ENCODE assay signal across 13 cellular contexts in the genomic region with DNA sequence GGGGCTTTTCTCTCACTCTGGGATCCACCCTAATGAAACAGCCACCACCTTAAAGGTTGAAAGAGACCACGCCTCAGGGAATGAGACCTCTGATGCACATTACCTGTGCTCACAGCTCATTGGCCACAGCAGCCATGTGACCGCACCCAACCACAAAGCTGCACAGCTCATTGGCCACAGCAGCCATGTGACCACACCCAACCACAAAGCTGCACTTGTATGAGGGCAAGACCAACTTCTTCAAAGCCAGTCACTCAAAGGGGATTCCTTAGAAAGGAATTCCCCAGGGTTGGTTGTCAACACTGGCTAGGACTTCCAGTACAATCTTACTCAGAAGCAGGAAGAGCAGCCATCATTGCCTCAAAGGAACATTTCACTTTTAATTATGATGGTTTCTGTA. TPM values are rescaled to one million over a fixed set of nuclear protein-coding genes. Genes with fewer than 3 reads are reported as not detected.
A peak's percentile ranks its signal among the peaks of the same experiment; 100 is the strongest.
DNase-seq lines count a peak whose midpoint lies in the region; ATAC-seq, FAIRE-seq and TF ChIP-seq lines count a peak whose summit lies in the region.
"Had no signal": no experiment of that assay in that cellular context is flagged by ENCODE, and none has a peak within 500 bp of the region (broad histone marks: within the 10 kb centered on the region; RNA-seq: fewer than 3 reads in every experiment).

No MANE protein-coding gene starts in this region.

- no peak overlapping the region for H3K4me3 ChIP-seq in endothelial cell of umbilical vein (replicated peaks in 1 of 3; ENCODE audit: insufficient read depth in 1 of 3, low read depth in 1 of 3, low read length in 3 of 3)
- H3K4me3 ChIP-seq: adrenal gland, esophagus muscularis mucosa, pancreas, SJCRH30 had no signal

- peaks cover 5% of the 10 kb centered on the region for H3K4me1 Mint-ChIP-seq in WTC11
- peaks cover 25% of the 10 kb centered on the region for H3K4me1 Mint-ChIP-seq in stimulated activated naive CD8-positive, alpha-beta T cell treated with anti-CD3 and anti-CD28 coated beads, Interleukin-15, amount 100 ng/mL, for 72 hours

- POLR2A ChIA-PET in WTC11 (lab: Charles Lee) = no interaction called here
- POLR2A ChIA-PET in endothelial cell of umbilical vein (lab: Charles Lee) = no interaction called here

- no peak overlapping the region for H3K4me3 Mint-ChIP-seq in WTC11
- peak overlapping the region; percentile 2 to 40 for H3K4me3 Mint-ChIP-seq in stimulated activated naive CD8-positive, alpha-beta T cell treated with anti-CD3 and anti-CD28 coated beads, Interleukin-15, amount 100 ng/mL, for 72 hours

- no peak overlapping the region for H3K27ac ChIP-seq in endothelial cell of umbilical vein (ENCODE audit: insufficient read depth, low read depth, low read length)
- H3K27ac ChIP-seq: adrenal gland, esophagus muscularis mucosa, pancreas, SJCRH30 had no signal

- FAIRE-seq in endothelial cell of umbilical vein (lab: Jason Lieb, UNC) = no peak
- FAIRE-seq: keratinocyte, pancreas had no signal

- H3K27me3 Mint-ChIP-seq in WTC11 (ENCODE audit: low read depth) = peaks cover 30% of the 10 kb centered on the region
- no peaks in the 10 kb centered on the region for H3K27me3 Mint-ChIP-seq in stimulated activated naive CD8-positive, alpha-beta T cell treated with anti-CD3 and anti-CD28 coated beads, Interleukin-15, amount 100 ng/mL, for 72 hours

- H3K9me1 ChIP-seq in endothelial cell of umbilical vein (replicated peaks; ENCODE audit: control insufficient read depth, extremely low read depth, insufficient read depth, low read length) = no peaks in the 10 kb centered on the region

- no peaks in the 10 kb centered on the region for H3K9me3 ChIP-seq in endothelial cell of umbilical vein (replicated peaks; ENCODE audit: control insufficient read depth, insufficient read depth, low read length)
- H3K9me3 ChIP-seq: adrenal gland, pancreas, SJCRH30 had no signal

- H3K27ac Mint-ChIP-seq in WTC11 = no peak overlapping the region
- H3K27ac Mint-ChIP-seq in stimulated activated naive CD8-positive, alpha-beta T cell treated with anti-CD3 and anti-CD28 coated beads, Interleukin-15, amount 100 ng/mL, for 72 hours = no peak overlapping the region

- intact Hi-C loops in endothelial cell of umbilical vein (cut with micrococcal nuclease) = no loop called here

- peaks cover 42% of the 10 kb centered on the region for H3K9me3 Mint-ChIP-seq in WTC11
- peaks cover 19 to 27% of the 10 kb centered on the region in 2 donors for H3K9me3 Mint-ChIP-seq in stimulated activated naive CD8-positive, alpha-beta T cell treated with anti-CD3 and anti-CD28 coated beads, Interleukin-15, amount 100 ng/mL, for 72 hours

- ATAC-seq in WTC11 (peak; percentile 26; the same call in 1 of the 2 replicates), HG03025 (IDR thresholded peaks at IDR 0.05; ENCODE audit: low FRiP score, unreplicated experiment) (no peak)
- ATAC-seq in stimulated activated naive CD8-positive, alpha-beta T cell treated with anti-CD3 and anti-CD28 coated beads, Interleukin-15, amount 100 ng/mL, for 72 hours = peak; percentile 92

- CTCF ChIA-PET in WTC11 (lab: Charles Lee) = no interaction called here
- CTCF ChIA-PET in endothelial cell of umbilical vein (lab: Charles Lee) = no interaction called here

- no peaks in the 10 kb centered on the region for H3K27me3 ChIP-seq in endothelial cell of umbilical vein (ENCODE audit: control insufficient read depth in 2 of 2, insufficient read depth in 2 of 2, low read length in 2 of 2)
- H3K27me3 ChIP-seq: adrenal gland, esophagus muscularis mucosa, pancreas, SJCRH30 had no signal

- H3K79me2 ChIP-seq in endothelial cell of umbilical vein (ENCODE audit: control insufficient read depth, insufficient read depth, low read length) = no peaks in the 10 kb centered on the region

- no TSS peak for BruUV-seq in endothelial cell of umbilical vein (replicated peaks; lab: Mats Ljungman, UMichigan)

- H2AFZ ChIP-seq in endothelial cell of umbilical vein (ENCODE audit: low read depth, low read length) = no peak overlapping the region

- TF ChIP-seq CTCF in WTC11 (IDR thresholded peaks at IDR 0.05) (no peak), endothelial cell of umbilical vein (IDR thresholded peaks at IDR 0.05; ENCODE audit: extremely low read depth in 1 of 2, insufficient read depth in 1 of 2, low read depth in 1 of 2, low read length in 2 of 2) (no peak)

- dilution Hi-C loops in endothelial cell of umbilical vein (cut with MboI; ENCODE audit: extremely low pct_ligation_motif_present, low sequenced_read_pairs) = no loop called here

- DNase-seq in activated T-cell treated with anti-CD3 and anti-CD28 coated beads for 48 hours (ENCODE audit: low read depth) = peak; percentile 48
- no peak for DNase-seq in activated T-cell treated with anti-CD3 and anti-CD28 coated beads, Interleukin-2, amount 50 U/mL, for 1 hour
- DNase-seq in WTC11 (ENCODE audit: low spot score) = no peak
- no peak for DNase-seq in endothelial cell of umbilical vein (ENCODE audit: low read depth, low spot score)
- DNase-seq in stimulated activated naive CD8-positive, alpha-beta T cell treated with anti-CD3 and anti-CD28 coated beads, Interleukin-15, amount 100 ng/mL, for 72 hours = peak; percentile 60 to 92
- no peak for DNase-seq in OCI-M2 (lab: John Stamatoyannopoulos, UW; ENCODE audit: unreplicated experiment)
- no peak for DNase-seq in COLO668 (lab: John Stamatoyannopoulos, UW; ENCODE audit: unreplicated experiment)
- DNase-seq: pancreas had no signal

- no peaks in the 10 kb centered on the region for H3K4me1 ChIP-seq in endothelial cell of umbilical vein (ENCODE audit: control insufficient read depth, extremely low read depth, insufficient read depth, low read length)
- H3K4me1 ChIP-seq: adrenal gland, esophagus muscularis mucosa, pancreas, SJCRH30 had no signal

- no peak overlapping the region for H3K9ac ChIP-seq in endothelial cell of umbilical vein (replicated peaks; ENCODE audit: extremely low read depth, insufficient read depth, low read length)

- H3K36me3 ChIP-seq in endothelial cell of umbilical vein (ENCODE audit: control insufficient read depth in 2 of 2, extremely low read depth in 1 of 2, insufficient read depth in 2 of 2, low read length in 2 of 2) = no peaks in the 10 kb centered on the region
- H3K36me3 ChIP-seq: adrenal gland, esophagus muscularis mucosa, pancreas, SJCRH30 had no signal

- no peaks in the 10 kb centered on the region for H4K20me1 ChIP-seq in endothelial cell of umbilical vein (replicated peaks; ENCODE audit: control insufficient read depth, extremely low read depth, insufficient read depth, low read length)

- H3K36me3 Mint-ChIP-seq in WTC11 = peaks cover 9% of the 10 kb centered on the region

- no peak for TF ChIP-seq POLR2A in endothelial cell of umbilical vein (IDR thresholded peaks at IDR 0.05; ENCODE audit: low read depth, low read length)

- no peak overlapping the region for H3K4me2 ChIP-seq in endothelial cell of umbilical vein (ENCODE audit: insufficient read depth, low read length)

TF ChIP-seq in WTC11, 78 proteins besides CTCF, POLR2A, EP300 and RAD21 (continues in another document):
- TF ChIP-seq, protein P1, sequence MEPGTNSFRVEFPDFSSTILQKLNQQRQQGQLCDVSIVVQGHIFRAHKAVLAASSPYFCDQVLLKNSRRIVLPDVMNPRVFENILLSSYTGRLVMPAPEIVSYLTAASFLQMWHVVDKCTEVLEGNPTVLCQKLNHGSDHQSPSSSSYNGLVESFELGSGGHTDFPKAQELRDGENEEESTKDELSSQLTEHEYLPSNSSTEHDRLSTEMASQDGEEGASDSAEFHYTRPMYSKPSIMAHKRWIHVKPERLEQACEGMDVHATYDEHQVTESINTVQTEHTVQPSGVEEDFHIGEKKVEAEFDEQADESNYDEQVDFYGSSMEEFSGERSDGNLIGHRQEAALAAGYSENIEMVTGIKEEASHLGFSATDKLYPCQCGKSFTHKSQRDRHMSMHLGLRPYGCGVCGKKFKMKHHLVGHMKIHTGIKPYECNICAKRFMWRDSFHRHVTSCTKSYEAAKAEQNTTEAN (CRISPR knock-in tag; IDR thresholded peaks at IDR 0.05) = no peak
- peak; percentile 68 for TF ChIP-seq USF1 (CRISPR knock-in tag; IDR thresholded peaks at IDR 0.05)

TF ChIP-seq in endothelial cell of umbilical vein, 7 proteins besides CTCF, POLR2A, EP300 and RAD21:
- TF ChIP-seq, protein P2, sequence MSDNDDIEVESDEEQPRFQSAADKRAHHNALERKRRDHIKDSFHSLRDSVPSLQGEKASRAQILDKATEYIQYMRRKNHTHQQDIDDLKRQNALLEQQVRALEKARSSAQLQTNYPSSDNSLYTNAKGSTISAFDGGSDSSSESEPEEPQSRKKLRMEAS (IDR thresholded peaks at IDR 0.05; ENCODE audit: insufficient read depth, insufficient read length) = peak; percentile 25
- no peak for TF ChIP-seq JUN (IDR thresholded peaks at IDR 0.05; ENCODE audit: borderline replicate concordance, insufficient read depth, insufficient read length, low read depth)

RNA-seq across cellular contexts. Expression of gene PDE9A, which starts 43.6 kb away (rescaled TPM):
- total RNA-seq in WTC11 (2021) = 44.8 to 46.3 TPM (median 46.1 TPM) in 3 replicates
- 1.5 and 2.2 TPM in 2 replicates for total RNA-seq in endothelial cell of umbilical vein
- polyA plus RNA-seq in endothelial cell of umbilical vein = 0.22 and 0.28 TPM in 2 replicates
- polyA plus RNA-seq in endothelial cell of umbilical vein (2011; cell fraction: cytosol; rRNA removed) = 0.37 and 0.38 TPM in 2 replicates
- 0.41 and 0.45 TPM in 2 replicates for polyA plus RNA-seq in endothelial cell of umbilical vein (2011; cell fraction: nucleus; rRNA removed)
- 0.22 and 0.35 TPM in 2 replicates for polyA plus RNA-seq in endothelial cell of umbilical vein (2012)
- 0.51 TPM in 1 of 2 replicates, not detected in the other for polyA minus RNA-seq in endothelial cell of umbilical vein
- 3.8 TPM for polyA minus RNA-seq in endothelial cell of umbilical vein (2011; cell fraction: cytosol; rRNA and poly(A)+ RNA removed)
- 0.24 TPM in 1 of 2 replicates, not detected in the other for polyA minus RNA-seq in endothelial cell of umbilical vein (2011; cell fraction: nucleus; rRNA and poly(A)+ RNA removed)

Comparison
In these comparisons a context has a peak if more than half of its experiments do, and no peak if none do; other contexts are left out.
1. DNase-seq: peak in activated T-cell treated with anti-CD3 and anti-CD28 coated beads for 48 hours (single experiment) and stimulated activated naive CD8-positive, alpha-beta T cell treated with anti-CD3 and anti-CD28 coated beads, Interleukin-15, amount 100 ng/mL, for 72 hours (2 of 2); none in activated T-cell treated with anti-CD3 and anti-CD28 coated beads, Interleukin-2, amount 50 U/mL, for 1 hour (single experiment), WTC11 (single experiment), endothelial cell of umbilical vein (single experiment), OCI-M2 (single experiment) and COLO668 (single experiment).
2. RNA of gene PDE9A, which starts 43.6 kb away (total RNA-seq): 44.8 to 46.3 TPM in WTC11; 1.5 to 2.2 TPM in endothelial cell of umbilical vein; every median in the first group is over 10 times any median in the second.